Comparison of ENCODE assay signal across 31 cellular contexts in genomic region chr9:103041961-103042360, GRCh38. TPM values are rescaled to one million over a fixed set of nuclear protein-coding genes. Genes with fewer than 3 reads are reported as not detected.
"Had no signal": no experiment of that assay in that cellular context is flagged by ENCODE, and none has a peak within 500 bp of the region (broad histone marks: within the 10 kb centered on the region; RNA-seq: fewer than 3 reads in every experiment).

No MANE protein-coding gene starts in this region.

- FAIRE-seq: pancreas, small intestine had no signal

- ATAC-seq: naive thymus-derived CD8-positive, alpha-beta T cell; pancreas; right cardiac atrium; stimulated activated memory B cell treated with anti-CD40 and anti-IgM and Interleukin-4, amounts not matched to agents 10 μg/mL and 1 μg/mL and 100 μg/mL, for 72 hours; stimulated activated naive CD8-positive, alpha-beta T cell treated with anti-CD3 and anti-CD28 coated beads, Interleukin-15, amount 100 ng/mL, for 72 hours had no signal

- H3K4me3 ChIP-seq: hepatocyte, left ventricle myocardium inferior, lung, pancreas, prostate gland, sigmoid colon, spleen, tibial nerve, uterus had no signal

- H3K27ac ChIP-seq: hepatocyte, left ventricle myocardium inferior, pancreas, prostate gland, sigmoid colon, spleen, tibial nerve, uterus had no signal

- H3K36me3 ChIP-seq: left ventricle myocardium inferior, pancreas, prostate gland, sigmoid colon, spleen, tibial nerve, uterus had no signal

- H3K9me3 ChIP-seq: pancreas, prostate gland, sigmoid colon, tibial nerve, uterus had no signal

- H3K79me2 ChIP-seq: hepatocyte had no signal

- DNase-seq: islet precursor cell; left ventricle myocardium inferior; naive thymus-derived CD8-positive, alpha-beta T cell; nucleus accumbens; pancreas; posterior cingulate gyrus; retina; right cardiac atrium; sigmoid colon; small intestine; spleen; stimulated activated CD4-positive, alpha-beta T cell treated with anti-CD3 and anti-CD28 coated beads, Interleukin-1b, Interleukin-23, amount 100 ng/mL, for 48 hours; stimulated activated CD4-positive, alpha-beta T cell treated with anti-CD3 and anti-CD28 coated beads, Interleukin-2, amount 100 ng/mL, for 48 hours; stimulated activated CD4-positive, alpha-beta T cell treated with anti-CD3 and anti-CD28 coated beads, Interleukin-4, amount 100 ng/mL, for 4 hours; stimulated activated CD8-positive, alpha-beta memory T cell treated with anti-CD3 and anti-CD28 coated beads, Interleukin-4, amount 100 ng/mL, for 48 hours; stimulated activated naive CD4-positive, alpha-beta T cell treated with Interleukin-2 at 50 U/mL for 16 hours; stimulated activated naive CD8-positive, alpha-beta T cell treated with anti-CD3 and anti-CD28 coated beads, Interleukin-15, amount 100 ng/mL, for 72 hours; substantia nigra; uterus had no signal

- H3K4me1 ChIP-seq: pancreas, prostate gland, sigmoid colon, spleen, tibial nerve, uterus had no signal

- H3K27me3 ChIP-seq: hepatocyte, pancreas, sigmoid colon, spleen, tibial nerve, uterus had no signal

- H3K4me2 ChIP-seq: hepatocyte had no signal

- H2AFZ ChIP-seq: hepatocyte had no signal

RNA-seq across cellular contexts. Expression of gene CYLC2, which starts 46.8 kb away (rescaled TPM):
- total RNA-seq: hepatocyte; kidney epithelial cell; left ventricle myocardium inferior; lower leg skin; lung; mucosa of gallbladder; naive thymus-derived CD8-positive, alpha-beta T cell; neural crest cell; osteoblast; pancreas; prostate gland; right cardiac atrium; sigmoid colon; spleen; temporal lobe; tibial nerve; ureter; uterus had no signal
- polyA plus RNA-seq: hepatocyte; lung; naive thymus-derived CD8-positive, alpha-beta T cell; right cardiac atrium; sigmoid colon; small intestine; spleen had no signal
